12 cellular contexts compared by ENCODE assay signal in genomic region chr18:808502-808901, GRCh38. TPM values are rescaled to one million over a fixed set of nuclear protein-coding genes. Genes with fewer than 3 reads are reported as not detected.
A peak's percentile ranks its signal among the peaks of the same experiment; 100 is the strongest.
DNase-seq lines count a peak whose midpoint lies in the region; ATAC-seq lines count a peak whose summit lies in the region.
"Had no signal": no experiment of that assay in that cellular context is flagged by ENCODE, and none has a peak within 500 bp of the region (broad histone marks: within the 10 kb centered on the region; RNA-seq: fewer than 3 reads in every experiment).

No MANE protein-coding gene starts in this region.

- POLR2A ChIA-PET in activated naive CD8-positive, alpha-beta T cell treated with anti-CD3 and anti-CD28 coated beads, Interleukin-2, amount 10 ng/mL, durations not matched to agents 7 days and 5 days (lab: Charles Lee) = interaction anchor here (1.0 to 1.5 kb wide), 3 partner anchors 22 to 151 kb away, joined by 3 to 5 read pairs (median 3); partner anchors contain the start of gene TYMS
- POLR2A ChIA-PET in naive thymus-derived CD8-positive, alpha-beta T cell (lab: Charles Lee) = interaction anchor here (1.4 kb wide), 1 partner anchor 22 kb away, joined by 4 read pairs; no protein-coding TSS in a partner anchor

- intact Hi-C loops in aorta (cut with DNase I) = no loop called here

- no peaks in the 10 kb centered on the region for H3K9me3 Mint-ChIP-seq in activated naive CD8-positive, alpha-beta T cell treated with anti-CD3 and anti-CD28 coated beads, Interleukin-2, amount 10 ng/mL, durations not matched to agents 7 days and 5 days
- no peaks in the 10 kb centered on the region for H3K9me3 Mint-ChIP-seq in naive thymus-derived CD8-positive, alpha-beta T cell

- DNase-seq in EL = peak; percentile 12
- no peak for DNase-seq in activated naive CD8-positive, alpha-beta T cell treated with anti-CD3 and anti-CD28 coated beads, Interleukin-2, amount 10 ng/mL, durations not matched to agents 7 days and 5 days
- peak in 3 of 10 donors; percentile 23 to 34 (median 29) for DNase-seq in naive thymus-derived CD8-positive, alpha-beta T cell
- DNase-seq in hypothalamus (lab: John Stamatoyannopoulos, UW) = no peak
- no peak for DNase-seq in aorta
- DNase-seq in NCI-H1436 (lab: John Stamatoyannopoulos, UW) = no peak
- DNase-seq: amniotic stem cell, NCI-H2081 treated with DMSO at 0.1 percent for 48 hours had no signal

- H3K36me3 ChIP-seq in BLaER1 (no peaks in the 10 kb centered on the region), aorta (ENCODE audit: control insufficient read depth in 1 of 2, insufficient read depth in 2 of 2, low read length in 1 of 2) (no peaks in the 10 kb centered on the region)

- peak overlapping the region; percentile 1; the same call in 1 of the 2 replicates for H3K4me2 ChIP-seq in BLaER1

- H3K4me1 Mint-ChIP-seq in activated naive CD8-positive, alpha-beta T cell treated with anti-CD3 and anti-CD28 coated beads, Interleukin-2, amount 10 ng/mL, durations not matched to agents 7 days and 5 days = peaks cover 49% of the 10 kb centered on the region
- peaks cover 32 to 77% (median 72%) of the 10 kb centered on the region in 4 donors for H3K4me1 Mint-ChIP-seq in naive thymus-derived CD8-positive, alpha-beta T cell

- no peaks in the 10 kb centered on the region for H3K27me3 Mint-ChIP-seq in activated naive CD8-positive, alpha-beta T cell treated with anti-CD3 and anti-CD28 coated beads, Interleukin-2, amount 10 ng/mL, durations not matched to agents 7 days and 5 days
- peaks cover 0 to 2% (median 0%) of the 10 kb centered on the region in 5 donors for H3K27me3 Mint-ChIP-seq in naive thymus-derived CD8-positive, alpha-beta T cell

- H3K4me1 ChIP-seq in BLaER1 (peaks cover 57% of the 10 kb centered on the region), aorta (ENCODE audit: control insufficient read depth in 1 of 2, insufficient read depth in 2 of 2, low read length in 2 of 2) (no peaks in the 10 kb centered on the region)

- 95 to 100% methylated on average over 2 of the region's 2 CpGs for WGBS in aorta, 2 donors

- H3K27me3 ChIP-seq in BLaER1 (no peaks in the 10 kb centered on the region), aorta (ENCODE audit: control insufficient read depth in 1 of 2, insufficient read depth in 2 of 2, low read length in 1 of 2) (no peaks in the 10 kb centered on the region)
- H3K27me3 ChIP-seq: SJSA1 had no signal

- no peaks in the 10 kb centered on the region for H3K36me3 Mint-ChIP-seq in activated naive CD8-positive, alpha-beta T cell treated with anti-CD3 and anti-CD28 coated beads, Interleukin-2, amount 10 ng/mL, durations not matched to agents 7 days and 5 days
- peaks cover 0 to 4% (median 0%) of the 10 kb centered on the region in 3 donors for H3K36me3 Mint-ChIP-seq in naive thymus-derived CD8-positive, alpha-beta T cell

- peak overlapping the region; percentile 22 for H3K27ac Mint-ChIP-seq in activated naive CD8-positive, alpha-beta T cell treated with anti-CD3 and anti-CD28 coated beads, Interleukin-2, amount 10 ng/mL, durations not matched to agents 7 days and 5 days
- H3K27ac Mint-ChIP-seq in naive thymus-derived CD8-positive, alpha-beta T cell = peak overlapping the region; percentile 13 to 93 (median 74)

- H3K9me3 ChIP-seq in BLaER1 (no peaks in the 10 kb centered on the region), aorta (ENCODE audit: control insufficient read depth, low read length) (no peaks in the 10 kb centered on the region)
- H3K9me3 ChIP-seq: SJSA1 had no signal

- ATAC-seq in activated naive CD8-positive, alpha-beta T cell treated with anti-CD3 and anti-CD28 coated beads, Interleukin-2, amount 10 ng/mL, durations not matched to agents 7 days and 5 days (ENCODE audit: low read depth) = no peak
- ATAC-seq in naive thymus-derived CD8-positive, alpha-beta T cell = no peak
- ATAC-seq in aorta (ENCODE audit: low FRiP score) (no peak), HG03097 (IDR thresholded peaks at IDR 0.05; ENCODE audit: low FRiP score, unreplicated experiment) (no peak)

- H3K9ac ChIP-seq in BLaER1 = no peak overlapping the region

- no peak overlapping the region for H3K4me3 ChIP-seq in BLaER1
- H3K4me3 ChIP-seq in aorta (ENCODE audit: low read length in 2 of 2) = no peak overlapping the region
- H3K4me3 ChIP-seq: coronary artery, SJSA1 had no signal

- H3K27ac ChIP-seq in BLaER1 (no peak overlapping the region), aorta (ENCODE audit: low read depth in 1 of 2, low read length in 2 of 2) (no peak overlapping the region)
- H3K27ac ChIP-seq: coronary artery, SJSA1 had no signal

- peaks cover 74% of the 10 kb centered on the region for H4K20me1 ChIP-seq in BLaER1

- peak overlapping the region; percentile 54 for H3K4me3 Mint-ChIP-seq in activated naive CD8-positive, alpha-beta T cell treated with anti-CD3 and anti-CD28 coated beads, Interleukin-2, amount 10 ng/mL, durations not matched to agents 7 days and 5 days
- H3K4me3 Mint-ChIP-seq in naive thymus-derived CD8-positive, alpha-beta T cell = peak overlapping the region; percentile 5 to 75 (median 38)

RNA-seq across cellular contexts. Expression of gene YES1, which starts 3.5 kb away (rescaled TPM):
- 10 to 100 TPM; 18.0 to 22.0 TPM for total RNA-seq in activated naive CD8-positive, alpha-beta T cell treated with anti-CD3 and anti-CD28 coated beads, Interleukin-2, amount 10 ng/mL, durations not matched to agents 7 days and 5 days
- 10 to 100 TPM; 13.8 to 17.9 TPM for total RNA-seq in naive thymus-derived CD8-positive, alpha-beta T cell
- 1 to 10 TPM in 2 of 3 donors, under 1 TPM in 1; 0.68 to 3.3 (median 2.9) TPM for polyA plus RNA-seq in naive thymus-derived CD8-positive, alpha-beta T cell
- 10 to 100 TPM; 30.1 to 37.0 TPM for total RNA-seq in aorta
- polyA plus RNA-seq in aorta = 10 to 100 TPM in 1 of 2 donors, 1 to 10 TPM in 1; 8.9 to 26.5 TPM
